In genomic region chr4:1201851-1202525, GRCh38 we compare ENCODE assay signal across 8 cellular contexts. TPM values are rescaled to one million over a fixed set of nuclear protein-coding genes. Genes with fewer than 3 reads are reported as not detected.
DNase-seq lines count a peak whose midpoint lies in the region; ATAC-seq and TF ChIP-seq lines count a peak whose summit lies in the region.

No MANE protein-coding gene starts in this region.

- peaks cover 60% of the 10 kb centered on the region for H3K4me1 Mint-ChIP-seq in activated CD8-positive, alpha-beta T cell treated with anti-CD3 and anti-CD28 coated beads, Interleukin-2, amount 10 ng/mL, durations not matched to agents 7 days and 5 days (ENCODE audit: low read depth)
- H3K4me1 Mint-ChIP-seq in Calu3 (ENCODE audit: low read depth, unreplicated experiment), result peaks cover 7% of the 10 kb centered on the region

- peaks cover 9% of the 10 kb centered on the region for H3K79me2 ChIP-seq in fibroblast of lung (ENCODE audit: control insufficient read depth, insufficient read depth, low read length)

- peaks cover 22% of the 10 kb centered on the region for H3K4me1 ChIP-seq in fibroblast of lung (ENCODE audit: control insufficient read depth, extremely low read depth, insufficient read depth, low read length)

- H3K27ac Mint-ChIP-seq in activated CD8-positive, alpha-beta T cell treated with anti-CD3 and anti-CD28 coated beads, Interleukin-2, amount 10 ng/mL, durations not matched to agents 7 days and 5 days, result peak overlapping the region; percentile 99
- no peak overlapping the region for H3K27ac Mint-ChIP-seq in Calu3 (ENCODE audit: unreplicated experiment)

- BruUV-seq in Calu3 (replicated peaks; lab: Mats Ljungman, UMichigan), result no TSS peak

- no peak for TF ChIP-seq CTCF in GM12864 (IDR thresholded peaks at IDR 0.05; ENCODE audit: low read depth, low read length, missing control alignments)
- TF ChIP-seq CTCF in fibroblast of lung (conservative IDR thresholded peaks at IDR 0.05 in 1 of 2, IDR thresholded peaks at IDR 0.05 in 1 of 2; ENCODE audit: low read depth in 1 of 2, low read length in 2 of 2), result no peak
- TF ChIP-seq CTCF in Calu3 (IDR thresholded peaks at IDR 0.05; ENCODE audit: unreplicated experiment), result no peak

- no peaks in the 10 kb centered on the region for H3K9me3 Mint-ChIP-seq in activated CD8-positive, alpha-beta T cell treated with anti-CD3 and anti-CD28 coated beads, Interleukin-2, amount 10 ng/mL, durations not matched to agents 7 days and 5 days (ENCODE audit: insufficient read depth)
- no peaks in the 10 kb centered on the region for H3K9me3 Mint-ChIP-seq in Calu3 (ENCODE audit: low read depth, unreplicated experiment)

- H2AFZ ChIP-seq in fibroblast of lung (ENCODE audit: low read length), result no peak overlapping the region

- DNase-seq in GM12864 (ENCODE audit: low read depth), result peak; percentile 75
- DNase-seq in activated CD8-positive, alpha-beta T cell treated with anti-CD3 and anti-CD28 coated beads, Interleukin-2, amount 10 ng/mL, durations not matched to agents 7 days and 5 days, result peak; percentile 95
- DNase-seq in fibroblast of lung (ENCODE audit: low read depth in 2 of 2), result peak; percentile 73 to 98
- DNase-seq in skeletal muscle cell (ENCODE audit: low read depth), result peak; percentile 91
- DNase-seq in Calu3, result no peak
- DNase-seq in cerebellum (ENCODE audit: low spot score), result no peak

- peaks cover 23% of the 10 kb centered on the region for H3K36me3 Mint-ChIP-seq in activated CD8-positive, alpha-beta T cell treated with anti-CD3 and anti-CD28 coated beads, Interleukin-2, amount 10 ng/mL, durations not matched to agents 7 days and 5 days (ENCODE audit: low read depth)
- H3K36me3 Mint-ChIP-seq in Calu3 (ENCODE audit: insufficient read depth, unreplicated experiment), result peaks cover 16% of the 10 kb centered on the region

- peaks cover 3% of the 10 kb centered on the region for H3K36me3 ChIP-seq in fibroblast of lung (ENCODE audit: control insufficient read depth, insufficient read depth, low read length)

- CTCF ChIA-PET in activated CD8-positive, alpha-beta T cell treated with anti-CD3 and anti-CD28 coated beads, Interleukin-2, amount 10 ng/mL, durations not matched to agents 7 days and 5 days (lab: Charles Lee), result interaction anchor here (0.8 to 5.9 kb wide), 8 partner anchors 14 to 71 kb away, joined by 3 to 35 read pairs (median 6); no protein-coding TSS in a partner anchor
- CTCF ChIA-PET in Calu3 (lab: Charles Lee), result interaction anchor here (2.2 kb wide), 1 partner anchor 10 kb away, joined by 4 read pairs; no protein-coding TSS in a partner anchor

- no peak overlapping the region; the same call in 1 of the 2 replicates for H3K4me3 ChIP-seq in GM12864 (ENCODE audit: low read depth, low read length)
- peak overlapping the region in 1 of 4 experiments; percentile 32 for H3K4me3 ChIP-seq in fibroblast of lung (replicated peaks in 1 of 4; ENCODE audit: control extremely low read depth in 1 of 4, insufficient read depth in 1 of 4, low read depth in 3 of 4, low read length in 4 of 4)
- H3K4me3 ChIP-seq in skeletal muscle cell (ENCODE audit: low read depth, low read length), result no peak overlapping the region

- H3K4me3 Mint-ChIP-seq in activated CD8-positive, alpha-beta T cell treated with anti-CD3 and anti-CD28 coated beads, Interleukin-2, amount 10 ng/mL, durations not matched to agents 7 days and 5 days, result peak overlapping the region; percentile 82
- H3K4me3 Mint-ChIP-seq in Calu3 (ENCODE audit: low read depth, unreplicated experiment), result no peak overlapping the region

- intact Hi-C loops in Calu3 (cut with micrococcal nuclease; ENCODE audit: unreplicated experiment), result no loop called here

- no peaks in the 10 kb centered on the region for H3K27me3 Mint-ChIP-seq in activated CD8-positive, alpha-beta T cell treated with anti-CD3 and anti-CD28 coated beads, Interleukin-2, amount 10 ng/mL, durations not matched to agents 7 days and 5 days (ENCODE audit: low read depth)
- H3K27me3 Mint-ChIP-seq in Calu3 (ENCODE audit: unreplicated experiment), result no peaks in the 10 kb centered on the region

- peak overlapping the region; percentile 3 for H3K9ac ChIP-seq in fibroblast of lung (ENCODE audit: insufficient read depth, low read length)

- POLR2A ChIA-PET in activated CD8-positive, alpha-beta T cell treated with anti-CD3 and anti-CD28 coated beads, Interleukin-2, amount 10 ng/mL, durations not matched to agents 7 days and 5 days (lab: Charles Lee), result interaction anchor here (0.7 to 3.5 kb wide), 15 partner anchors 10 to 145 kb away, joined by 3 to 35 read pairs (median 4); partner anchors contain the start of genes CTBP1, MAEA, RNF212 and UVSSA

- H3K9me3 ChIP-seq in fibroblast of lung (ENCODE audit: control insufficient read depth, insufficient read depth, low read depth, low read length), result no peaks in the 10 kb centered on the region

- ATAC-seq in HG03439 (IDR thresholded peaks at IDR 0.05; ENCODE audit: unreplicated experiment) (peak; percentile 27), GM19463 (IDR thresholded peaks at IDR 0.05; ENCODE audit: unreplicated experiment) (no peak)
- ATAC-seq in activated CD8-positive, alpha-beta T cell treated with anti-CD3 and anti-CD28 coated beads, Interleukin-2, amount 10 ng/mL, durations not matched to agents 7 days and 5 days, result peak; percentile 76

- H3K27me3 ChIP-seq in fibroblast of lung (ENCODE audit: control insufficient read depth, insufficient read depth, low read length), result no peaks in the 10 kb centered on the region

- H3K4me2 ChIP-seq in fibroblast of lung (ENCODE audit: extremely low read depth, insufficient read depth, low read length), result peak overlapping the region; percentile 59

- peak overlapping the region; percentile 89 for H3K27ac ChIP-seq in fibroblast of lung (ENCODE audit: insufficient read depth, low read length)

- H4K20me1 ChIP-seq in fibroblast of lung (ENCODE audit: control insufficient read depth, extremely low read depth, insufficient read depth, low read length), result no peaks in the 10 kb centered on the region

RNA-seq across cellular contexts. Expression of gene SPON2, which starts 29.6 kb away (rescaled TPM):
- 10 to 100 TPM; 14.7 to 14.9 TPM for total RNA-seq in activated CD8-positive, alpha-beta T cell treated with anti-CD3 and anti-CD28 coated beads, Interleukin-2, amount 10 ng/mL, durations not matched to agents 7 days and 5 days
- 261 and 367 TPM in 2 replicates for total RNA-seq in fibroblast of lung
- polyA plus RNA-seq in fibroblast of lung, result 179 and 189 TPM in 2 replicates
- 431 and 600 TPM in 2 replicates for polyA plus RNA-seq in fibroblast of lung (2012)
- polyA minus RNA-seq in fibroblast of lung (ENCODE audit: low replicate concordance), result 88.2 and 101 TPM in 2 replicates
- total RNA-seq in Calu3 (2022), result 2.2 and 2.4 TPM in 2 replicates
- total RNA-seq in cerebellum, result 21.9 TPM

RNA-seq across cellular contexts. Expression of gene CTBP1, which starts 46.9 kb away (rescaled TPM):
- total RNA-seq in activated CD8-positive, alpha-beta T cell treated with anti-CD3 and anti-CD28 coated beads, Interleukin-2, amount 10 ng/mL, durations not matched to agents 7 days and 5 days, result 100 to 1,000 TPM; 214 to 217 TPM
- total RNA-seq in fibroblast of lung, result 224 and 249 TPM in 2 replicates
- polyA plus RNA-seq in fibroblast of lung, result 78.2 and 86.1 TPM in 2 replicates
- polyA plus RNA-seq in fibroblast of lung (2012), result 102 and 162 TPM in 2 replicates
- 151 and 174 TPM in 2 replicates for polyA minus RNA-seq in fibroblast of lung (ENCODE audit: low replicate concordance)
- total RNA-seq in Calu3 (2022), result 115 and 130 TPM in 2 replicates
- total RNA-seq in cerebellum, result 163 TPM

Comparison
In these comparisons a context has a peak if more than half of its experiments do, and no peak if none do; other contexts are left out.
1. DNase-seq: peak in GM12864 (single experiment), activated CD8-positive, alpha-beta T cell treated with anti-CD3 and anti-CD28 coated beads, Interleukin-2, amount 10 ng/mL, durations not matched to agents 7 days and 5 days (single experiment), fibroblast of lung (2 of 2) and skeletal muscle cell (single experiment); none in Calu3 (single experiment) and cerebellum (single experiment).
2. RNA of gene SPON2, which starts 29.6 kb away (total RNA-seq): 261 to 367 TPM in fibroblast of lung; 21.9 TPM in cerebellum (single experiment), 14.7 to 14.9 TPM in activated CD8-positive, alpha-beta T cell treated with anti-CD3 and anti-CD28 coated beads, Interleukin-2, amount 10 ng/mL, durations not matched to agents 7 days and 5 days and 2.2 to 2.4 TPM in Calu3; every median in the first group is over 10 times any median in the second.